8 cellular contexts compared by ENCODE assay signal in the genomic region with DNA sequence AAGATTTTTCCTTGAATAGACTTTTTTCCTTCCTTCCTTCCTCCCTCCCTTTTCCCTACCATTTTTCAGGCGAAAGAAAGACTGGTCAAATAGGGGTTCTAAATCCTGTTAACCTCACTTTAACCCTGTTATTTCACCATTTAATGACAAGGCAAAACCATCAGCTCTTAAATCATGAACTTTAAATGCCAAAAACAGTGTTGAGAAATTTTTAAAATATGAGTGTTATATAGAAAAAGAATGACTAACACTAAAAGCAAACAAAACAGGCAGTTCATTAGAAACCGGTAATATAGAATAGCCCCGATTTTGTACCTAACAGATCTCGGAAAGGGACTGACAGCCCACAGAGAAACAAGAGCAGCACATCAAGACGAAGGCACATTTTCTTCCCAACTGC. TPM values are rescaled to one million over a fixed set of nuclear protein-coding genes. Genes with fewer than 3 reads are reported as not detected.
A peak's percentile ranks its signal among the peaks of the same experiment; 100 is the strongest.
DNase-seq lines count a peak whose midpoint lies in the region; ATAC-seq and TF ChIP-seq lines count a peak whose summit lies in the region.

No MANE protein-coding gene starts in this region.

- ATAC-seq in GM23338 (no peak), left lung (no peak)

- peak overlapping the region; percentile 75 for H3K4me2 ChIP-seq in GM23338

- H3K9me2 ChIP-seq in GM23338 (ENCODE audit: insufficient read depth): no peaks in the 10 kb centered on the region

- H3K4me1 ChIP-seq in GM23338 (ENCODE audit: insufficient read depth) (peaks cover 43% of the 10 kb centered on the region), left lung (peaks cover 0 to 33% of the 10 kb centered on the region in 2 donors)

- H3K27me3 ChIP-seq in GM23338 (ENCODE audit: insufficient read depth) (no peaks in the 10 kb centered on the region), left lung (no peaks in the 10 kb centered on the region)

- DNase-seq in CD14-positive monocyte (ENCODE audit: low spot score) (no peak), GM23338 (ENCODE audit: low spot score) (no peak), left lung (no peak), NCI-H748 treated with DMSO at 0.1 percent for 48 hours (lab: John Stamatoyannopoulos, UW) (no peak), NCI-H510A (lab: John Stamatoyannopoulos, UW) (no peak), foreskin melanocyte (no peak)
- DNase-seq in activated CD4-positive, CD25-positive, alpha-beta regulatory T cell treated with anti-CD3 and anti-CD28 coated beads, Interleukin-2, amount 50 U/mL, for 72 hours: no peak

- intact Hi-C loops in CD14-positive monocyte (cut with micrococcal nuclease): loop anchor here in 1 of 2 donors (5.0 kb wide), 1 partner anchor 49 kb away; no protein-coding TSS in a partner anchor
- intact Hi-C loops in left lung (cut with DNase I): no loop called here

- H3K4me1 Mint-ChIP-seq in CD14-positive monocyte (peaks cover 47% of the 10 kb centered on the region), GM23338 (peaks cover 37% of the 10 kb centered on the region)
- peaks cover 90% of the 10 kb centered on the region for H3K4me1 Mint-ChIP-seq in activated naive CD8-positive, alpha-beta T cell (ENCODE audit: low read depth)

- H3K36me3 ChIP-seq in GM23338 (ENCODE audit: insufficient read depth) (no peaks in the 10 kb centered on the region), left lung (no peaks in the 10 kb centered on the region)

- H3K4me3 ChIP-seq in GM23338 (peak overlapping the region; percentile 41), left lung (peak overlapping the region; percentile 18 to 32)

- no peaks in the 10 kb centered on the region for H4K20me1 ChIP-seq in GM23338 (replicated peaks; ENCODE audit: insufficient read depth)

- H2AFZ ChIP-seq in GM23338: peak overlapping the region; percentile 67; the same call in 1 of the 2 replicates

- no peak overlapping the region for H3K27ac ChIP-seq in GM23338 (ENCODE audit: low read depth)
- peak overlapping the region; percentile 77 to 84 for H3K27ac ChIP-seq in left lung

- H3F3A ChIP-seq in GM23338 (replicated peaks; ENCODE audit: low read depth): no peaks in the 10 kb centered on the region

- peak overlapping the region; percentile 2 to 93 (median 82) for H3K27ac Mint-ChIP-seq in CD14-positive monocyte
- peak overlapping the region; percentile 71; the same call in 1 of the 2 replicates for H3K27ac Mint-ChIP-seq in GM23338
- peak overlapping the region; percentile 99 for H3K27ac Mint-ChIP-seq in activated naive CD8-positive, alpha-beta T cell

- H3K9me3 Mint-ChIP-seq in CD14-positive monocyte: peaks cover 0 to 2% (median 0%) of the 10 kb centered on the region in 7 donors
- no peaks in the 10 kb centered on the region for H3K9me3 Mint-ChIP-seq in GM23338
- H3K9me3 Mint-ChIP-seq in activated naive CD8-positive, alpha-beta T cell (ENCODE audit: low read depth): no peaks in the 10 kb centered on the region

- no peak for TF ChIP-seq CTCF in CD14-positive monocyte (IDR thresholded peaks at IDR 0.05)
- no peak for TF ChIP-seq CTCF in GM23338 (conservative IDR thresholded peaks at IDR 0.05; ENCODE audit: low read depth in 2 of 2)
- no peak for TF ChIP-seq CTCF in left lung (IDR thresholded peaks at IDR 0.05)

- no peaks in the 10 kb centered on the region for H3K36me3 Mint-ChIP-seq in CD14-positive monocyte
- no peaks in the 10 kb centered on the region for H3K36me3 Mint-ChIP-seq in GM23338 (ENCODE audit: low read depth)
- H3K36me3 Mint-ChIP-seq in activated naive CD8-positive, alpha-beta T cell: no peaks in the 10 kb centered on the region

- H3K9me3 ChIP-seq in left lung: no peaks in the 10 kb centered on the region

- H3K4me3 Mint-ChIP-seq in CD14-positive monocyte (peak overlapping the region; percentile 74 to 93), GM23338 (peak overlapping the region; percentile 57)
- peak overlapping the region; percentile 97 for H3K4me3 Mint-ChIP-seq in activated naive CD8-positive, alpha-beta T cell

- H3K27me3 Mint-ChIP-seq in CD14-positive monocyte (ENCODE audit: low read depth in 3 of 3) (peaks cover 2 to 6% (median 2%) of the 10 kb centered on the region in 3 donors), GM23338 (ENCODE audit: insufficient read depth, low read depth, poor library complexity) (no peaks in the 10 kb centered on the region)
- no peaks in the 10 kb centered on the region for H3K27me3 Mint-ChIP-seq in activated naive CD8-positive, alpha-beta T cell

- no peaks in the 10 kb centered on the region for H3K79me2 ChIP-seq in GM23338 (replicated peaks; ENCODE audit: insufficient read depth)

TF ChIP-seq in GM23338, 12 proteins besides CTCF, POLR2A, EP300 and RAD21:
- TF ChIP-seq, protein P1, sequence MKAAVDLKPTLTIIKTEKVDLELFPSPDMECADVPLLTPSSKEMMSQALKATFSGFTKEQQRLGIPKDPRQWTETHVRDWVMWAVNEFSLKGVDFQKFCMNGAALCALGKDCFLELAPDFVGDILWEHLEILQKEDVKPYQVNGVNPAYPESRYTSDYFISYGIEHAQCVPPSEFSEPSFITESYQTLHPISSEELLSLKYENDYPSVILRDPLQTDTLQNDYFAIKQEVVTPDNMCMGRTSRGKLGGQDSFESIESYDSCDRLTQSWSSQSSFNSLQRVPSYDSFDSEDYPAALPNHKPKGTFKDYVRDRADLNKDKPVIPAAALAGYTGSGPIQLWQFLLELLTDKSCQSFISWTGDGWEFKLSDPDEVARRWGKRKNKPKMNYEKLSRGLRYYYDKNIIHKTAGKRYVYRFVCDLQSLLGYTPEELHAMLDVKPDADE (IDR thresholded peaks at IDR 0.05): no peak
- TF ChIP-seq EZH2phosphoT487 (IDR thresholded peaks at IDR 0.05; ENCODE audit: unreplicated experiment) (no peak), EZH2 (IDR thresholded peaks at IDR 0.05; ENCODE audit: low read depth, unreplicated experiment) (no peak), ZNF114 (CRISPR knock-in tag; IDR thresholded peaks at IDR 0.05) (no peak), CREB1 (CRISPR knock-in tag; IDR thresholded peaks at IDR 0.05; ENCODE audit: low read depth) (no peak)
- TF ChIP-seq, protein P2, sequence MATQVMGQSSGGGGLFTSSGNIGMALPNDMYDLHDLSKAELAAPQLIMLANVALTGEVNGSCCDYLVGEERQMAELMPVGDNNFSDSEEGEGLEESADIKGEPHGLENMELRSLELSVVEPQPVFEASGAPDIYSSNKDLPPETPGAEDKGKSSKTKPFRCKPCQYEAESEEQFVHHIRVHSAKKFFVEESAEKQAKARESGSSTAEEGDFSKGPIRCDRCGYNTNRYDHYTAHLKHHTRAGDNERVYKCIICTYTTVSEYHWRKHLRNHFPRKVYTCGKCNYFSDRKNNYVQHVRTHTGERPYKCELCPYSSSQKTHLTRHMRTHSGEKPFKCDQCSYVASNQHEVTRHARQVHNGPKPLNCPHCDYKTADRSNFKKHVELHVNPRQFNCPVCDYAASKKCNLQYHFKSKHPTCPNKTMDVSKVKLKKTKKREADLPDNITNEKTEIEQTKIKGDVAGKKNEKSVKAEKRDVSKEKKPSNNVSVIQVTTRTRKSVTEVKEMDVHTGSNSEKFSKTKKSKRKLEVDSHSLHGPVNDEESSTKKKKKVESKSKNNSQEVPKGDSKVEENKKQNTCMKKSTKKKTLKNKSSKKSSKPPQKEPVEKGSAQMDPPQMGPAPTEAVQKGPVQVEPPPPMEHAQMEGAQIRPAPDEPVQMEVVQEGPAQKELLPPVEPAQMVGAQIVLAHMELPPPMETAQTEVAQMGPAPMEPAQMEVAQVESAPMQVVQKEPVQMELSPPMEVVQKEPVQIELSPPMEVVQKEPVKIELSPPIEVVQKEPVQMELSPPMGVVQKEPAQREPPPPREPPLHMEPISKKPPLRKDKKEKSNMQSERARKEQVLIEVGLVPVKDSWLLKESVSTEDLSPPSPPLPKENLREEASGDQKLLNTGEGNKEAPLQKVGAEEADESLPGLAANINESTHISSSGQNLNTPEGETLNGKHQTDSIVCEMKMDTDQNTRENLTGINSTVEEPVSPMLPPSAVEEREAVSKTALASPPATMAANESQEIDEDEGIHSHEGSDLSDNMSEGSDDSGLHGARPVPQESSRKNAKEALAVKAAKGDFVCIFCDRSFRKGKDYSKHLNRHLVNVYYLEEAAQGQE (IDR thresholded peaks at IDR 0.05; ENCODE audit: unreplicated experiment): no peak

RNA-seq across cellular contexts. Expression of a gene that starts 57.3 kb away (rescaled TPM):
- polyA plus RNA-seq in CD14-positive monocyte (10 to 100 TPM; 19.6 to 38.3 TPM), GM23338 (2016; fragmentation: Nextera tagmentation; extraction: Ambion mirVana) (9.1 and 10.8 TPM in 2 replicates)
- total RNA-seq in GM23338 (2014; rRNA removed; shearing (Covaris generic)): 10.1 and 13.4 TPM in 2 replicates
- 10 to 100 TPM in 1 of 2 donors, 1 to 10 TPM in 1; 9.2 to 11.3 TPM for total RNA-seq in left lung
